ENCODE assay signal across 14 cellular contexts in the genomic region with DNA sequence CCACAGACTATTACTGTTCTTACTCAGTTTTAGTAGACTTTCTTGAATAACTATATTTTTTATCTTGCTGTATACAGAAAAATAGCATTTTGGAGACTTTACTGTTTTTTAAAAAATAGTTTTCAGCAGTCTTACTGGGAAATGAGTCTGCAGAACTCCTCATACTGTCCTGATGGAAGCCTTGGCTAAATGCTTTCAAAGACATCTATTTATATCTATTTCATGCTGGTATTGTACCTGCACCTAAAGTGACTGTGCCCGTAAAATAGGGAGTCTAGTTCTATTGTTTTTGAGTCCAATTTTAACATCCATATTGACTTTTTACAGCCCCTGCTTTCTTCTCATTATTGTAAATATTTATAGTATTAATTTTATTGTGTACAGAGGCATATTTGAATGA.
DNase-seq lines count a peak whose midpoint lies in the region; ATAC-seq and TF ChIP-seq lines count a peak whose summit lies in the region.
"Had no signal": no experiment of that assay in that cellular context is flagged by ENCODE, and none has a peak within 500 bp of the region (broad histone marks: within the 10 kb centered on the region; RNA-seq: fewer than 3 reads in every experiment).

No MANE protein-coding gene starts in this region.

- TF ChIP-seq CTCF in MCF 10A (IDR thresholded peaks at IDR 0.05; ENCODE audit: unreplicated experiment) (no peak), breast epithelium (IDR thresholded peaks at IDR 0.05) (no peak), left ventricle myocardium inferior (IDR thresholded peaks at IDR 0.05; ENCODE audit: borderline replicate concordance) (no peak), right atrium auricular region (IDR thresholded peaks at IDR 0.05) (no peak)

- H3K9me3 ChIP-seq in breast epithelium: no peaks in the 10 kb centered on the region
- no peaks in the 10 kb centered on the region for H3K9me3 ChIP-seq in left ventricle myocardium inferior (replicated peaks)
- H3K9me3 ChIP-seq in right atrium auricular region: no peaks in the 10 kb centered on the region
- H3K9me3 ChIP-seq: BLaER1 had no signal

- no peak overlapping the region for H3K27ac ChIP-seq in breast epithelium
- H3K27ac ChIP-seq in left ventricle myocardium inferior (replicated peaks): peak overlapping the region; percentile 68
- no peak overlapping the region for H3K27ac ChIP-seq in right atrium auricular region
- H3K27ac ChIP-seq: BLaER1 had no signal

- H3K4me3 Mint-ChIP-seq in MCF 10A (ENCODE audit: unreplicated experiment): no peak overlapping the region
- H3K4me3 Mint-ChIP-seq: CD4-positive, alpha-beta memory T cell; H9 had no signal

- TF ChIP-seq POLR2A in breast epithelium (IDR thresholded peaks at IDR 0.05): no peak

- H3K4me1 ChIP-seq in breast epithelium (no peaks in the 10 kb centered on the region), left ventricle myocardium inferior (peaks cover 41% of the 10 kb centered on the region), right atrium auricular region (no peaks in the 10 kb centered on the region)

- CTCF ChIA-PET in MCF 10A (lab: Yijun Ruan, JAX): interaction anchor here (0.6 to 1.4 kb wide), 2 partner anchors 26 to 188 kb away, joined by 3 to 4 read pairs; no protein-coding TSS in a partner anchor

- H3K36me3 ChIP-seq in breast epithelium (no peaks in the 10 kb centered on the region), left ventricle myocardium inferior (no peaks in the 10 kb centered on the region), right atrium auricular region (no peaks in the 10 kb centered on the region)
- H3K36me3 ChIP-seq: BLaER1 had no signal

- no peaks in the 10 kb centered on the region for H3K36me3 Mint-ChIP-seq in MCF 10A (ENCODE audit: insufficient read depth, unreplicated experiment)
- H3K36me3 Mint-ChIP-seq: CD14-positive monocyte; CD4-positive, alpha-beta memory T cell had no signal

- ATAC-seq in left ventricle myocardium superior (peak; percentile 86), esophagus mucosa (no peak), GM18873 (IDR thresholded peaks at IDR 0.05; ENCODE audit: low FRiP score, unreplicated experiment) (no peak)

- H3K27ac Mint-ChIP-seq in MCF 10A (ENCODE audit: low read depth, unreplicated experiment): peak overlapping the region; percentile 93
- H3K27ac Mint-ChIP-seq: CD14-positive monocyte had no signal

- H3K4me1 Mint-ChIP-seq in MCF 10A (ENCODE audit: insufficient read depth, unreplicated experiment): peaks cover 18% of the 10 kb centered on the region
- H3K4me1 Mint-ChIP-seq: CD14-positive monocyte; CD4-positive, alpha-beta memory T cell had no signal

- DNase-seq in MCF 10A (ENCODE audit: unreplicated experiment) (no peak), breast epithelium (ENCODE audit: low spot score in 2 of 2) (no peak), left ventricle myocardium inferior (no peak), right atrium auricular region (ENCODE audit: low spot score) (no peak), left ventricle myocardium superior (no peak)
- DNase-seq: 8988T; CD4-positive, alpha-beta memory T cell; DMS79; GDM1; H9 had no signal

- H3K27me3 Mint-ChIP-seq in MCF 10A (ENCODE audit: insufficient read depth, unreplicated experiment): no peaks in the 10 kb centered on the region
- H3K27me3 Mint-ChIP-seq: CD4-positive, alpha-beta memory T cell had no signal

- no peaks in the 10 kb centered on the region for H3K27me3 ChIP-seq in breast epithelium
- no peaks in the 10 kb centered on the region for H3K27me3 ChIP-seq in left ventricle myocardium inferior (ENCODE audit: low read depth)
- no peaks in the 10 kb centered on the region for H3K27me3 ChIP-seq in right atrium auricular region
- H3K27me3 ChIP-seq: BLaER1 had no signal

- POLR2A ChIA-PET in MCF 10A (lab: Yijun Ruan, JAX): no interaction called here

- intact Hi-C loops in MCF 10A (cut with micrococcal nuclease) (no loop called here), breast epithelium (cut with DNase I; ENCODE audit: low total_unique reads) (no loop called here), left ventricle myocardium inferior (cut with micrococcal nuclease) (no loop called here), left ventricle myocardium superior (cut with micrococcal nuclease) (no loop called here)

- H3K4me3 ChIP-seq in breast epithelium: no peak overlapping the region
- no peak overlapping the region for H3K4me3 ChIP-seq in left ventricle myocardium inferior
- H3K4me3 ChIP-seq in right atrium auricular region: no peak overlapping the region
- H3K4me3 ChIP-seq: BLaER1 had no signal

- no TSS peak for BruUV-seq in MCF 10A (replicated peaks; lab: Mats Ljungman, UMichigan)

- no peaks in the 10 kb centered on the region for H3K9me3 Mint-ChIP-seq in MCF 10A (ENCODE audit: unreplicated experiment)
- H3K9me3 Mint-ChIP-seq: H9 had no signal
